Comparison of ENCODE assay signal across 9 cellular contexts in the genomic region with DNA sequence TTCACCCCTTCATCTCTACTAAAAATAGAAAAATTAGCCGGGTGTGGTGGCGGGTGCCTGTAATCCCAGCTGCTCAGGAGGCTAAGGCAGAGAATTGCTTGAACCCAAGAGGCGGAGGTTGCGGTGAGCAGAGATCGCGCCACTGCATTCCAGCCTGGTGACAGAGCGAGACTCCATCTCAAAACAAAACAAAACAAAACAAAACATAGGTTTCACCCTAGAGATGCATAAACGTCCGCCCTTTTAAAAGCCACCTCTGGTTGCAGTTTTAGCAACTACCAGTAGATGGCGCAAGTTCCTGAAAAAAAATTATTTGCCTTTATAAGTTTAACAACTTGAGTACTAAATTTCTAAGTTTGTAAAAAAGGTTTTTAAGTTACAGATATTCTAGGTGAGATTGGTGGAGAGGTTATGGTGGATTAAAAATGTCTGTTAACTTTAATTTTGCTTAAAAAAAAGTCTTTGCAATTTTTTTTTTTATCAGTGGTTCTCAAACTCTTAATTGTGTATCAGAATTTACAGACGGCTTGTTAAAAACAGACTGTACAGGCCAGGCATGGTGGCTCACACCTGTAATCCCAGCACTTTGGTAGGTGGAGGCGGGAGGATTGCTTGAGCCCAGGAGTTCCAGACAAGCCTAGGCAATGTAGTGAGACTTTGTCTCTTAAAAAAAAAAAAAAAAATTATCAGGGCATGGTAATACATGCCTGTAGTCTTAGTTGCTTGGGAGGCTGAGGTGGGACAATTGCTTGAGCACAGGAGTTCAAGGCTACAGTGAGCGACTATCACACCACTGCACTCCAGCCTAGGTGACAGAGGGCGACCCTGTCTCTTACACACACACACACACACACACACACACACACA. TPM values are rescaled to one million over a fixed set of nuclear protein-coding genes. Genes with fewer than 3 reads are reported as not detected.
DNase-seq lines count a peak whose midpoint lies in the region; ATAC-seq and TF ChIP-seq lines count a peak whose summit lies in the region.
"Had no signal": no experiment of that assay in that cellular context is flagged by ENCODE, and none has a peak within 500 bp of the region (broad histone marks: within the 10 kb centered on the region; RNA-seq: fewer than 3 reads in every experiment).

No MANE protein-coding gene starts in this region.

- H3K27ac ChIP-seq in RWPE1 (peak overlapping the region; percentile 57), gastrocnemius medialis (no peak overlapping the region)

- H3K4me1 ChIP-seq in gastrocnemius medialis: peaks cover 12 to 13% of the 10 kb centered on the region in 2 donors

- intact Hi-C loops in left cardiac atrium (cut with DNase I): loop anchor here in 1 of 2 donors (10.0 kb wide), 2 partner anchors 302 to 762 kb away; no protein-coding TSS in a partner anchor
- intact Hi-C loops in gastrocnemius medialis (cut with DNase I; ENCODE audit: low total_unique reads): loop anchor here (1.0 kb wide), 1 partner anchor 300 kb away; no protein-coding TSS in a partner anchor

- H3K27me3 ChIP-seq in gastrocnemius medialis: no peaks in the 10 kb centered on the region

- no peak overlapping the region for H3K4me3 ChIP-seq in gastrocnemius medialis

- DNase-seq in DMS79 (lab: John Stamatoyannopoulos, UW) (peak; percentile 1), RWPE1 (ENCODE audit: low spot score) (peak; percentile 45), left cardiac atrium (no peak), gastrocnemius medialis (no peak)
- DNase-seq in activated naive CD4-positive, alpha-beta T cell treated with anti-CD3 and anti-CD28 coated beads, Interleukin-2, amount 50 U/mL, for 72 hours (ENCODE audit: low spot score in 2 of 2): peak in 1 of 2 donors; percentile 51

- no peaks in the 10 kb centered on the region for H3K9me3 Mint-ChIP-seq in activated naive CD4-positive, alpha-beta T cell treated with anti-CD3 and anti-CD28 coated beads, Interleukin-2, amount 50 U/mL, for 72 hours
- H3K9me3 Mint-ChIP-seq: dendritic cell treated with granulocyte-macrophage colony-stimulating factor and Interleukin-4, amounts not matched to agents 40 ng/mL and 50 ng/mL, for 4 days had no signal

- H3K36me3 Mint-ChIP-seq in activated naive CD4-positive, alpha-beta T cell treated with anti-CD3 and anti-CD28 coated beads, Interleukin-2, amount 50 U/mL, for 72 hours: peaks cover 9 to 36% of the 10 kb centered on the region in 2 donors

- CTCF ChIA-PET in RWPE1 (lab: Yijun Ruan, JAX): interaction anchor here (0.6 to 0.7 kb wide), 2 partner anchors 135 to 754 kb away, joined by 4 read pairs; no protein-coding TSS in a partner anchor

- in situ Hi-C loops in gastrocnemius medialis (cut with MboI; ENCODE audit: low sequenced_read_pairs in 4 of 4): loop anchor here in 3 of 4 donors (5.0 to 25.0 kb wide), 3 partner anchors 294 to 759 kb away; no protein-coding TSS in a partner anchor

- no peaks in the 10 kb centered on the region for H3K9me3 ChIP-seq in gastrocnemius medialis

- peaks cover 0 to 2% of the 10 kb centered on the region in 2 donors for H3K36me3 ChIP-seq in gastrocnemius medialis

- H3K27ac Mint-ChIP-seq in activated naive CD4-positive, alpha-beta T cell treated with anti-CD3 and anti-CD28 coated beads, Interleukin-2, amount 50 U/mL, for 72 hours: peak overlapping the region; percentile 12 to 93
- H3K27ac Mint-ChIP-seq: dendritic cell treated with granulocyte-macrophage colony-stimulating factor and Interleukin-4, amounts not matched to agents 40 ng/mL and 50 ng/mL, for 4 days had no signal

- POLR2A ChIA-PET in RWPE1 (lab: Yijun Ruan, JAX; ENCODE audit: low non-redundant PET): no interaction called here

- ATAC-seq in HG03432 (IDR thresholded peaks at IDR 0.05; ENCODE audit: unreplicated experiment) (peak; percentile 47), left cardiac atrium (peak; percentile 36 to 37), gastrocnemius medialis (peak; percentile 30 to 58), GM18520 (IDR thresholded peaks at IDR 0.05; ENCODE audit: unreplicated experiment) (no peak), HG02571 (IDR thresholded peaks at IDR 0.05; ENCODE audit: unreplicated experiment) (no peak)
- peak in 1 of 2 donors; percentile 66 for ATAC-seq in activated naive CD4-positive, alpha-beta T cell treated with anti-CD3 and anti-CD28 coated beads, Interleukin-2, amount 50 U/mL, for 72 hours

- TF ChIP-seq CTCF in RWPE1 (conservative IDR thresholded peaks at IDR 0.05; ENCODE audit: low read depth): peak; percentile 84
- TF ChIP-seq CTCF in gastrocnemius medialis (IDR thresholded peaks at IDR 0.05 in 4 of 5, conservative IDR thresholded peaks at IDR 0.05 in 1 of 5): peak; percentile 58 to 86 (median 72)

- TF ChIP-seq POLR2A in gastrocnemius medialis (IDR thresholded peaks at IDR 0.05): no peak

RNA-seq across cellular contexts. Expression of a gene that starts 42.1 kb away (rescaled TPM):
- total RNA-seq in activated naive CD4-positive, alpha-beta T cell treated with anti-CD3 and anti-CD28 coated beads, Interleukin-2, amount 50 U/mL, for 72 hours: 10 to 100 TPM; 31.6 to 41.2 TPM
- total RNA-seq in left cardiac atrium: 10 to 100 TPM in 1 of 2 donors, 1 to 10 TPM in 1; 9.2 to 11.1 TPM
- total RNA-seq in gastrocnemius medialis: 10 to 100 TPM in 2 of 4 donors, 1 to 10 TPM in 2; 8.2 to 30.5 (median 11.6) TPM

Comparison
In these comparisons a context has a peak if more than half of its experiments do, and no peak if none do; other contexts are left out.
1. DNase-seq: peak in DMS79 (single experiment) and RWPE1 (single experiment); none in left cardiac atrium (single experiment) and gastrocnemius medialis (0 of 2).
2. ATAC-seq: peak in HG03432 (single experiment), left cardiac atrium (2 of 2) and gastrocnemius medialis (2 of 2); none in GM18520 (single experiment) and HG02571 (single experiment).